In genomic region chr10:32317795-32318194, GRCh38 we compare ENCODE assay signal across 8 cellular contexts. TPM values are rescaled to one million over a fixed set of nuclear protein-coding genes. Genes with fewer than 3 reads are reported as not detected.
DNase-seq lines count a peak whose midpoint lies in the region; ATAC-seq, FAIRE-seq and TF ChIP-seq lines count a peak whose summit lies in the region.

No MANE protein-coding gene starts in this region.

- BruUV-seq in A673 (replicated peaks; lab: Mats Ljungman, UMichigan) = no TSS peak

- no peaks in the 10 kb centered on the region for H3K9me3 Mint-ChIP-seq in activated T-helper 17 cell treated with anti-CD3 and anti-CD28 coated beads, Interleukin-2, amount 50 U/mL, for 72 hours

- no peak for FAIRE-seq in kidney (lab: Jason Lieb, UNC)

- peaks cover 53% of the 10 kb centered on the region for H3K4me1 ChIP-seq in A673 (ENCODE audit: insufficient read depth, low read length, poor library complexity, severe bottlenecking)
- peaks cover 13% of the 10 kb centered on the region in 2 donors for H3K4me1 ChIP-seq in kidney (ENCODE audit: control insufficient read depth in 1 of 2, insufficient read depth in 1 of 2, low read depth in 1 of 2, low read length in 2 of 2)

- no peak overlapping the region for H3K9ac ChIP-seq in kidney (ENCODE audit: low read length in 2 of 2)

- H3K36me3 Mint-ChIP-seq in activated T-helper 17 cell treated with anti-CD3 and anti-CD28 coated beads, Interleukin-2, amount 50 U/mL, for 72 hours (ENCODE audit: low read depth) = peaks cover 65% of the 10 kb centered on the region

- no peaks in the 10 kb centered on the region for H3K27me3 Mint-ChIP-seq in activated T-helper 17 cell treated with anti-CD3 and anti-CD28 coated beads, Interleukin-2, amount 50 U/mL, for 72 hours

- H3K4me3 ChIP-seq in A673 (ENCODE audit: low read depth, low read length, poor library complexity, severe bottlenecking) (no peak overlapping the region), kidney (ENCODE audit: low read length in 2 of 2) (no peak overlapping the region)

- peaks cover 23% of the 10 kb centered on the region for H3K36me3 ChIP-seq in A673 (ENCODE audit: insufficient read depth, low read length, poor library complexity, severe bottlenecking)
- H3K36me3 ChIP-seq in kidney (ENCODE audit: control insufficient read depth in 1 of 2, insufficient read depth in 2 of 2, low read length in 2 of 2) = peaks cover 0 to 3% of the 10 kb centered on the region in 2 donors

- POLR2A ChIA-PET in A673 (lab: Charles Lee; ENCODE audit: low non-redundant PET) = no interaction called here

- intact Hi-C loops in A673 (cut with micrococcal nuclease; ENCODE audit: unreplicated experiment) = no loop called here
- intact Hi-C loops in kidney (cut with DNase I) = no loop called here

- H3K9me3 ChIP-seq in A673 (ENCODE audit: low read depth, low read length, poor library complexity, severe bottlenecking) = no peaks in the 10 kb centered on the region
- H3K9me3 ChIP-seq in kidney (ENCODE audit: control insufficient read depth in 1 of 2, low read length in 2 of 2) = no peaks in the 10 kb centered on the region

- H3K27ac ChIP-seq in A673 (ENCODE audit: low read depth, low read length, poor library complexity, severe bottlenecking) (peak overlapping the region; percentile 39), kidney (ENCODE audit: low read depth in 2 of 2, low read length in 2 of 2) (no peak overlapping the region)

- peaks cover 61% of the 10 kb centered on the region for H3K4me1 Mint-ChIP-seq in activated T-helper 17 cell treated with anti-CD3 and anti-CD28 coated beads, Interleukin-2, amount 50 U/mL, for 72 hours

- DNase-seq in A673 (ENCODE audit: low spot score) (peak; percentile 38), HUDEP-2 (lab: John Stamatoyannopoulos, UW; ENCODE audit: unreplicated experiment in 76 of 76) (no peak), NCI-H2227 treated with DMSO at 0.1 percent for 48 hours (lab: John Stamatoyannopoulos, UW) (no peak), kidney (no peak)
- DNase-seq in effector CD8-positive, alpha-beta T cell (lab: John Stamatoyannopoulos, UW) = no peak

- peak; percentile 95 for ATAC-seq in GM19035 (IDR thresholded peaks at IDR 0.05; ENCODE audit: unreplicated experiment)
- peak; percentile 95 for ATAC-seq in HG02973 (IDR thresholded peaks at IDR 0.05; ENCODE audit: unreplicated experiment)
- peak; percentile 85 for ATAC-seq in activated T-helper 17 cell treated with anti-CD3 and anti-CD28 coated beads, Interleukin-2, amount 50 U/mL, for 72 hours (replicated peaks)

- peak overlapping the region; percentile 93 for H3K27ac Mint-ChIP-seq in activated T-helper 17 cell treated with anti-CD3 and anti-CD28 coated beads, Interleukin-2, amount 50 U/mL, for 72 hours

- TF ChIP-seq CTCF in A673 (conservative IDR thresholded peaks at IDR 0.05; ENCODE audit: low read depth, low read length) = no peak
- TF ChIP-seq CTCF in kidney (IDR thresholded peaks at IDR 0.05; ENCODE audit: borderline replicate concordance, extremely low read depth, insufficient read depth) = no peak

- H3K27me3 ChIP-seq in A673 (replicated peaks; ENCODE audit: insufficient read depth, low read depth, low read length, poor library complexity) = no peaks in the 10 kb centered on the region

- CTCF ChIA-PET in A673 (lab: Charles Lee) = no interaction called here

- H3K4me3 Mint-ChIP-seq in activated T-helper 17 cell treated with anti-CD3 and anti-CD28 coated beads, Interleukin-2, amount 50 U/mL, for 72 hours = peak overlapping the region; percentile 75

RNA-seq across cellular contexts. Expression of gene EPC1, which starts 29.2 kb away (rescaled TPM):
- total RNA-seq in A673 (2021) = 75.7 and 75.8 TPM in 2 replicates
- 10 to 100 TPM; 36.3 to 40.4 TPM for total RNA-seq in activated T-helper 17 cell treated with anti-CD3 and anti-CD28 coated beads, Interleukin-2, amount 50 U/mL, for 72 hours
- 42.6 TPM for total RNA-seq in kidney
- 12.3 TPM for polyA plus RNA-seq in kidney (ENCODE audit: insufficient read depth, low read depth, low replicate concordance)
